11 cellular contexts compared by ENCODE assay signal in the genomic region with DNA sequence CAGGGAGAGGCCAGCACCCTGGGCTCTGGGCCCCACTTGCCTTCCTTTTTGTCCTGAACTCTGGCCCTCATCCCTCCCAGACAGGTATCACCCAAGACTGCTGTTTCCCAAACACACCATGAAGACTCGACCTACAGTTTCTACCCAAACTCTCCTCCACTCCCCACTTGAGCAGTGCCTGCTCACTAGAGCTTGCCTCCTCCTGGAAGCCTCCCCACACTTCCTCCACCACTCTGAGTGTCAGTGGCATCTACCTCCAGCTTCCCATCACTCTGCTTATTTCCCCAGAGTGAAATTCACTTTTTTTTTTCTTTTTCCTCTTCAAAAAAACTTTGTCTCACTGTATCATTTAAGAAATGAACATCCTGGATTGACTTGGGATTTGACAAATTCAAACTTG.
DNase-seq lines count a peak whose midpoint lies in the region; ATAC-seq and TF ChIP-seq lines count a peak whose summit lies in the region.
"Had no signal": no experiment of that assay in that cellular context is flagged by ENCODE, and none has a peak within 500 bp of the region (broad histone marks: within the 10 kb centered on the region; RNA-seq: fewer than 3 reads in every experiment).

No MANE protein-coding gene starts in this region.

- H3K27ac ChIP-seq in BLaER1 (peak overlapping the region; percentile 98), lower lobe of right lung (peak overlapping the region; percentile 89)

- CTCF ChIA-PET in activated CD8-positive, alpha-beta T cell treated with anti-CD3 and anti-CD28 coated beads, Interleukin-2, amount 10 ng/mL, durations not matched to agents 7 days and 5 days (lab: Charles Lee): interaction anchor here (1.1 to 2.6 kb wide), 7 partner anchors 11 to 170 kb away, joined by 3 to 23 read pairs (median 7); a partner anchor contains a TSS

- H3K9ac ChIP-seq in BLaER1: peak overlapping the region; percentile 55

- H3K4me1 ChIP-seq in BLaER1 (peaks cover 100% of the 10 kb centered on the region), lower lobe of right lung (peaks cover 83% of the 10 kb centered on the region)

- H3K4me3 ChIP-seq in BLaER1 (no peak overlapping the region), GM12865 (ENCODE audit: low read depth, low read length) (peak overlapping the region; percentile 56), lower lobe of right lung (no peak overlapping the region)
- H3K4me3 ChIP-seq: gastrocnemius medialis had no signal

- TF ChIP-seq CTCF in GM12865 (IDR thresholded peaks at IDR 0.05; ENCODE audit: insufficient read depth, low read depth, low read length, missing control alignments): no peak
- TF ChIP-seq CTCF in lower lobe of right lung (IDR thresholded peaks at IDR 0.05): no peak

- H3K27me3 ChIP-seq in BLaER1: no peaks in the 10 kb centered on the region
- H3K27me3 ChIP-seq in lower lobe of right lung (ENCODE audit: low read depth): no peaks in the 10 kb centered on the region
- H3K27me3 ChIP-seq: gastrocnemius medialis had no signal

- peak overlapping the region; percentile 97 for H3K27ac Mint-ChIP-seq in activated CD8-positive, alpha-beta T cell treated with anti-CD3 and anti-CD28 coated beads, Interleukin-2, amount 10 ng/mL, durations not matched to agents 7 days and 5 days

- H3K9me3 ChIP-seq in BLaER1 (no peaks in the 10 kb centered on the region), lower lobe of right lung (no peaks in the 10 kb centered on the region)
- H3K9me3 ChIP-seq: gastrocnemius medialis had no signal

- H3K36me3 ChIP-seq in BLaER1 (peaks cover 19% of the 10 kb centered on the region), lower lobe of right lung (no peaks in the 10 kb centered on the region)
- H3K36me3 ChIP-seq: gastrocnemius medialis had no signal

- no peaks in the 10 kb centered on the region for H3K27me3 Mint-ChIP-seq in activated CD8-positive, alpha-beta T cell treated with anti-CD3 and anti-CD28 coated beads, Interleukin-2, amount 10 ng/mL, durations not matched to agents 7 days and 5 days (ENCODE audit: low read depth)

- intact Hi-C loops in lower lobe of right lung (cut with DNase I): no loop called here

- peak overlapping the region; percentile 98 for H3K4me2 ChIP-seq in BLaER1

- no peak for ATAC-seq in activated CD8-positive, alpha-beta T cell treated with anti-CD3 and anti-CD28 coated beads, Interleukin-2, amount 10 ng/mL, durations not matched to agents 7 days and 5 days
- ATAC-seq in lower lobe of right lung (no peak), GM18498 (IDR thresholded peaks at IDR 0.05; ENCODE audit: unreplicated experiment) (no peak)
- ATAC-seq: PC-3 had no signal

- POLR2A ChIA-PET in activated CD8-positive, alpha-beta T cell treated with anti-CD3 and anti-CD28 coated beads, Interleukin-2, amount 10 ng/mL, durations not matched to agents 7 days and 5 days (lab: Charles Lee): no interaction called here

- H3K4me1 Mint-ChIP-seq in activated CD8-positive, alpha-beta T cell treated with anti-CD3 and anti-CD28 coated beads, Interleukin-2, amount 10 ng/mL, durations not matched to agents 7 days and 5 days (ENCODE audit: low read depth): peaks cover 96% of the 10 kb centered on the region

- peaks cover 39% of the 10 kb centered on the region for H3K36me3 Mint-ChIP-seq in activated CD8-positive, alpha-beta T cell treated with anti-CD3 and anti-CD28 coated beads, Interleukin-2, amount 10 ng/mL, durations not matched to agents 7 days and 5 days (ENCODE audit: low read depth)

- H4K20me1 ChIP-seq in BLaER1: peaks cover 97% of the 10 kb centered on the region

- peak; percentile 37 for DNase-seq in GM12865 (ENCODE audit: low read depth)
- DNase-seq in activated CD8-positive, alpha-beta T cell treated with anti-CD3 and anti-CD28 coated beads, Interleukin-2, amount 10 ng/mL, durations not matched to agents 7 days and 5 days: no peak
- DNase-seq in lower lobe of right lung: peak; percentile 33
- DNase-seq in NCI-H2196 treated with DMSO at 0.1 percent for 48 hours (lab: John Stamatoyannopoulos, UW; ENCODE audit: unreplicated experiment): no peak
- DNase-seq in NCI-H748 (lab: John Stamatoyannopoulos, UW; ENCODE audit: unreplicated experiment): no peak
- DNase-seq in NOMO-1 treated with DMSO at 0.1 percent for 48 hours (lab: John Stamatoyannopoulos, UW; ENCODE audit: unreplicated experiment): no peak
- DNase-seq: retina had no signal

- H3K9me3 Mint-ChIP-seq in activated CD8-positive, alpha-beta T cell treated with anti-CD3 and anti-CD28 coated beads, Interleukin-2, amount 10 ng/mL, durations not matched to agents 7 days and 5 days (ENCODE audit: insufficient read depth): no peaks in the 10 kb centered on the region

- H3K4me3 Mint-ChIP-seq in activated CD8-positive, alpha-beta T cell treated with anti-CD3 and anti-CD28 coated beads, Interleukin-2, amount 10 ng/mL, durations not matched to agents 7 days and 5 days: peak overlapping the region; percentile 68

Comparison
In these comparisons a context has a peak if more than half of its experiments do, and no peak if none do; other contexts are left out.
1. DNase-seq: peak in GM12865 (single experiment) and lower lobe of right lung (single experiment); none in activated CD8-positive, alpha-beta T cell treated with anti-CD3 and anti-CD28 coated beads, Interleukin-2, amount 10 ng/mL, durations not matched to agents 7 days and 5 days (single experiment), NCI-H2196 treated with DMSO at 0.1 percent for 48 hours (single experiment), NCI-H748 (single experiment) and NOMO-1 treated with DMSO at 0.1 percent for 48 hours (single experiment).